10 cellular contexts compared by ENCODE assay signal in genomic region chr13:21218351-21219043, GRCh38. TPM values are rescaled to one million over a fixed set of nuclear protein-coding genes. Genes with fewer than 3 reads are reported as not detected.
DNase-seq lines count a peak whose midpoint lies in the region; ATAC-seq and TF ChIP-seq lines count a peak whose summit lies in the region.
"Had no signal": no experiment of that assay in that cellular context is flagged by ENCODE, and none has a peak within 500 bp of the region (broad histone marks: within the 10 kb centered on the region; RNA-seq: fewer than 3 reads in every experiment).

No MANE protein-coding gene starts in this region.

- H4K20me1 ChIP-seq in H9 (ENCODE audit: control insufficient read depth, insufficient read depth, insufficient read length), result no peaks in the 10 kb centered on the region

- no peak overlapping the region for H3K23ac ChIP-seq in H9 (ENCODE audit: insufficient read length, low read depth, low read length)

- TF ChIP-seq CTCF in H9 (conservative IDR thresholded peaks at IDR 0.05), result no peak

- no CpG with 5 or more reads among the region's 7 CpGs for WGBS in H9 (ENCODE audit: extremely low coverage, insufficient read length, low lambda C conversion rate)

- no peak overlapping the region for H2BK20ac ChIP-seq in H9 (ENCODE audit: low read depth, low read length, poor library complexity, severe bottlenecking)

- H3K27ac ChIP-seq in H9 (ENCODE audit: insufficient read length, low read depth, low read length), result no peak overlapping the region

- H2AK5ac ChIP-seq in H9 (ENCODE audit: insufficient read length, low read length), result no peak overlapping the region

- H3K27me3 ChIP-seq in H9 (ENCODE audit: insufficient read depth, low read length), result no peaks in the 10 kb centered on the region

- no peak overlapping the region for H3K14ac ChIP-seq in H9 (ENCODE audit: insufficient read depth, low read length)

- no peak overlapping the region for H3K56ac ChIP-seq in H9 (ENCODE audit: insufficient read length, low read depth, low read length)

- H2BK5ac ChIP-seq in H9 (ENCODE audit: insufficient read length, low read length), result no peak overlapping the region

- no peak overlapping the region for H3K27ac Mint-ChIP-seq in activated naive CD8-positive, alpha-beta T cell treated with anti-CD3 and anti-CD28 coated beads, Interleukin-2, amount 50 U/mL, for 24 hours
- H3K27ac Mint-ChIP-seq in H9, result no peak overlapping the region
- H3K27ac Mint-ChIP-seq: memory B cell had no signal

- no peak overlapping the region for H2BK120ac ChIP-seq in H9 (ENCODE audit: low read depth, low read length, poor library complexity, severe bottlenecking)

- no peak overlapping the region for H2AFZ ChIP-seq in H9 (ENCODE audit: low read length)

- no peak for DNase-seq in activated naive CD8-positive, alpha-beta T cell treated with anti-CD3 and anti-CD28 coated beads, Interleukin-2, amount 50 U/mL, for 24 hours
- no peak for DNase-seq in D341Med (ENCODE audit: low spot score)
- no peak for DNase-seq in H9
- DNase-seq in stimulated activated CD8-positive, alpha-beta memory T cell treated with anti-CD3 and anti-CD28 coated beads, Interleukin-4, amount 100 ng/mL, for 48 hours, result no peak
- DNase-seq in mucosa of gallbladder (ENCODE audit: low spot score), result no peak
- DNase-seq: SK-N-SH had no signal

- no peak overlapping the region for H3K4ac ChIP-seq in H9 (ENCODE audit: low read depth, low read length)

- no peak overlapping the region for H2BK12ac ChIP-seq in H9 (ENCODE audit: insufficient read length, low read depth, low read length)

- peaks cover 13% of the 10 kb centered on the region for H3K9me3 Mint-ChIP-seq in activated naive CD8-positive, alpha-beta T cell treated with anti-CD3 and anti-CD28 coated beads, Interleukin-2, amount 50 U/mL, for 24 hours
- H3K9me3 Mint-ChIP-seq in H9, result peaks cover 12 to 17% of the 10 kb centered on the region in 2 experiments

- H4K91ac ChIP-seq in H9 (ENCODE audit: insufficient read length, low read depth, low read length), result no peak overlapping the region

- H3K23me2 ChIP-seq in H9 (ENCODE audit: insufficient read length, low read depth, low read length, poor library complexity, severe bottlenecking), result no peaks in the 10 kb centered on the region

- H2BK15ac ChIP-seq in H9 (ENCODE audit: low read depth, low read length), result no peak overlapping the region

- no peaks in the 10 kb centered on the region for H3K9me3 ChIP-seq in H9 (ENCODE audit: control insufficient read depth, low read depth, low read length)

- peaks cover 12% of the 10 kb centered on the region for H3K4me1 Mint-ChIP-seq in activated naive CD8-positive, alpha-beta T cell treated with anti-CD3 and anti-CD28 coated beads, Interleukin-2, amount 50 U/mL, for 24 hours
- no peaks in the 10 kb centered on the region for H3K4me1 Mint-ChIP-seq in H9

- H3K79me1 ChIP-seq in H9 (ENCODE audit: insufficient read depth, low read depth, low read length, poor library complexity, severe bottlenecking), result no peaks in the 10 kb centered on the region

- no peaks in the 10 kb centered on the region for H3K36me3 Mint-ChIP-seq in activated naive CD8-positive, alpha-beta T cell treated with anti-CD3 and anti-CD28 coated beads, Interleukin-2, amount 50 U/mL, for 24 hours (ENCODE audit: low read depth)
- peaks cover 0 to 12% (median 3%) of the 10 kb centered on the region in 3 experiments; a peak in 4 of 7 replicates for H3K36me3 Mint-ChIP-seq in H9 (ENCODE audit: insufficient read depth in 1 of 3, low read depth in 3 of 3)

- H4K5ac ChIP-seq in H9 (ENCODE audit: insufficient read length, low read depth, low read length), result no peak overlapping the region

- H3K4me2 ChIP-seq in H9 (ENCODE audit: insufficient read depth, insufficient read length, low read length), result no peak overlapping the region
- H3K4me2 ChIP-seq: SK-N-SH had no signal

- H3K79me2 ChIP-seq in H9 (ENCODE audit: insufficient read depth, low read length), result no peaks in the 10 kb centered on the region

- no peak overlapping the region for H3K4me3 Mint-ChIP-seq in activated naive CD8-positive, alpha-beta T cell treated with anti-CD3 and anti-CD28 coated beads, Interleukin-2, amount 50 U/mL, for 24 hours
- no peak overlapping the region for H3K4me3 Mint-ChIP-seq in H9
- H3K4me3 Mint-ChIP-seq: memory B cell had no signal

- H3K18ac ChIP-seq in H9 (ENCODE audit: insufficient read length, low read depth, low read length), result no peak overlapping the region

- ATAC-seq in GM18517 (IDR thresholded peaks at IDR 0.05; ENCODE audit: unreplicated experiment) (peak; percentile 96), GM21528 (IDR thresholded peaks at IDR 0.05; ENCODE audit: low FRiP score, unreplicated experiment) (peak; percentile 98), HG03469 (IDR thresholded peaks at IDR 0.05; ENCODE audit: unreplicated experiment) (peak; percentile 97)
- ATAC-seq in activated naive CD8-positive, alpha-beta T cell treated with anti-CD3 and anti-CD28 coated beads, Interleukin-2, amount 50 U/mL, for 24 hours, result peak; percentile 77

- no peak overlapping the region for H3T11ph ChIP-seq in H9 (ENCODE audit: low read length)

- no peak overlapping the region for H3K9ac ChIP-seq in H9 (ENCODE audit: extremely low read depth, insufficient read length, low read length)
- H3K9ac ChIP-seq: SK-N-SH had no signal

- no peak overlapping the region for H4K8ac ChIP-seq in H9 (replicated peaks; ENCODE audit: insufficient read length, low read depth, low read length)

- H3K4me1 ChIP-seq in H9 (ENCODE audit: insufficient read depth, low read length), result no peaks in the 10 kb centered on the region

- H3K27me3 Mint-ChIP-seq in activated naive CD8-positive, alpha-beta T cell treated with anti-CD3 and anti-CD28 coated beads, Interleukin-2, amount 50 U/mL, for 24 hours, result peaks cover 7% of the 10 kb centered on the region
- no peaks in the 10 kb centered on the region; the same call in 1 of the 2 replicates for H3K27me3 Mint-ChIP-seq in H9 (ENCODE audit: low read depth)

RNA-seq across cellular contexts. Expression of gene MRPL57, which starts 42.0 kb away (rescaled TPM):
- total RNA-seq in H9 (2021) (31.3 and 33.2 TPM in 2 replicates), mucosa of gallbladder (19.4 TPM)

RNA-seq across cellular contexts. Expression of gene SKA3, which starts 42.1 kb away (rescaled TPM):
- 59.3 and 61.8 TPM in 2 replicates for total RNA-seq in H9 (2021)
- 1.2 TPM for total RNA-seq in mucosa of gallbladder

Comparison
In these comparisons a context has a peak if more than half of its experiments do, and no peak if none do; other contexts are left out.
1. RNA of gene SKA3, which starts 42.1 kb away (total RNA-seq): 59.3 to 61.8 TPM in H9; 1.2 TPM in mucosa of gallbladder (single experiment); every median in the first group is over 10 times any median in the second.
2. Peak in every context shown above with its lines, with median percentiles within 50 percentile points of each other: ATAC-seq.